In the genomic region with DNA sequence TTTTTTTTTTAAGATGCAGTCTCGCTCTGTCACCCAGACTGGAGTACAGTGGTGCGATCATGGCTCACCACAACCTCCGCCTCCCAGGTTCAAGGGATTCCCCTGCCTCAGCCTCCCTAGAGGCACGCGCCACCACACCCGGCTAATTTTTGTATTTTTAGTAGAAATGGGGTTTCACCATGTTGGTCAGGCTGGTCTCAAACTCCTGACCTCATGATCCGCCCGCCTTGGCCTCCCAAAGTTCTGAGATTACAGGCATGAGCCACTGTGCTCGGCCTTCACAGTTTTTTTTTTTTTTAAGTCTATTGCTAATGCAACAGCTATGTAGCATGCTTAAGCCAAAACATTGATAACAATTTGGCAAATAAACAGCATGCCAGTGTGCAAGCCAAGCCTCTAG, we compare ENCODE assay signal across 7 cellular contexts. TPM values are rescaled to one million over a fixed set of nuclear protein-coding genes. Genes with fewer than 3 reads are reported as not detected.
DNase-seq lines count a peak whose midpoint lies in the region; ATAC-seq lines count a peak whose summit lies in the region.
"Not testable (repeated sequence)": the region's sequence is repeated elsewhere in the genome, so short reads cannot be mapped to it uniquely, and the experiment has no call there.

No MANE protein-coding gene starts in this region.

- H3K27me3 Mint-ChIP-seq in activated T-helper 17 cell treated with anti-CD3 and anti-CD28 coated beads, Interleukin-2, amount 50 U/mL, for 72 hours = not testable (repeated sequence)

- peak; percentile 28 for DNase-seq in iris pigment epithelial cell (ENCODE audit: low read depth)

- ATAC-seq in GM18502 (IDR thresholded peaks at IDR 0.05; ENCODE audit: poor library complexity, unreplicated experiment) = peak; percentile 60
- ATAC-seq in GM19023 (IDR thresholded peaks at IDR 0.05; ENCODE audit: unreplicated experiment) = peak; percentile 53
- peak; percentile 64 for ATAC-seq in GM21390 (IDR thresholded peaks at IDR 0.05; ENCODE audit: unreplicated experiment)
- peak; percentile 53 for ATAC-seq in HG02678 (IDR thresholded peaks at IDR 0.05; ENCODE audit: unreplicated experiment)
- peak; percentile 71 for ATAC-seq in HG03432 (IDR thresholded peaks at IDR 0.05; ENCODE audit: unreplicated experiment)
- ATAC-seq in activated T-helper 17 cell treated with anti-CD3 and anti-CD28 coated beads, Interleukin-2, amount 50 U/mL, for 72 hours (replicated peaks) = peak; percentile 69

- not testable (repeated sequence) for H3K4me1 Mint-ChIP-seq in activated T-helper 17 cell treated with anti-CD3 and anti-CD28 coated beads, Interleukin-2, amount 50 U/mL, for 72 hours

- not testable (repeated sequence) for H3K27ac Mint-ChIP-seq in activated T-helper 17 cell treated with anti-CD3 and anti-CD28 coated beads, Interleukin-2, amount 50 U/mL, for 72 hours

- not testable (repeated sequence) for H3K9me3 Mint-ChIP-seq in activated T-helper 17 cell treated with anti-CD3 and anti-CD28 coated beads, Interleukin-2, amount 50 U/mL, for 72 hours

- not testable (repeated sequence) for H3K4me3 Mint-ChIP-seq in activated T-helper 17 cell treated with anti-CD3 and anti-CD28 coated beads, Interleukin-2, amount 50 U/mL, for 72 hours

- H3K36me3 Mint-ChIP-seq in activated T-helper 17 cell treated with anti-CD3 and anti-CD28 coated beads, Interleukin-2, amount 50 U/mL, for 72 hours (ENCODE audit: low read depth) = not testable (repeated sequence)

RNA-seq across cellular contexts. Expression of a gene that starts 23.6 kb away (rescaled TPM):
- 1 to 10 TPM; 2.7 to 8.9 TPM for total RNA-seq in activated T-helper 17 cell treated with anti-CD3 and anti-CD28 coated beads, Interleukin-2, amount 50 U/mL, for 72 hours

RNA-seq across cellular contexts. Expression of a gene that starts 32.5 kb away (rescaled TPM):
- total RNA-seq in activated T-helper 17 cell treated with anti-CD3 and anti-CD28 coated beads, Interleukin-2, amount 50 U/mL, for 72 hours = 1 to 10 TPM; 3.4 TPM

RNA-seq across cellular contexts. Expression of a gene that starts 32.7 kb away (rescaled TPM):
- 1 to 10 TPM; 3.7 to 4.9 TPM for total RNA-seq in activated T-helper 17 cell treated with anti-CD3 and anti-CD28 coated beads, Interleukin-2, amount 50 U/mL, for 72 hours

RNA-seq across cellular contexts. Expression of a gene that starts 54.3 kb away (rescaled TPM):
- 100 to 1,000 TPM; 344 to 571 TPM for total RNA-seq in activated T-helper 17 cell treated with anti-CD3 and anti-CD28 coated beads, Interleukin-2, amount 50 U/mL, for 72 hours

Comparison
In these comparisons a context has a peak if more than half of its experiments do, and no peak if none do; other contexts are left out.
1. Peak in every context shown above with its lines: DNase-seq and ATAC-seq.